Comparison of ENCODE assay signal across 10 cellular contexts in genomic region chr2:129876576-129876975, GRCh38.
DNase-seq lines count a peak whose midpoint lies in the region; ATAC-seq and TF ChIP-seq lines count a peak whose summit lies in the region.
"Had no signal": no experiment of that assay in that cellular context is flagged by ENCODE, and none has a peak within 500 bp of the region (broad histone marks: within the 10 kb centered on the region; RNA-seq: fewer than 3 reads in every experiment).

No MANE protein-coding gene starts in this region.

- H3K36me3 Mint-ChIP-seq in dendritic cell treated with granulocyte-macrophage colony-stimulating factor and Interleukin-4, amounts not matched to agents 40 ng/mL and 50 ng/mL, for 4 days (ENCODE audit: low read depth): peaks cover 5% of the 10 kb centered on the region
- no peaks in the 10 kb centered on the region for H3K36me3 Mint-ChIP-seq in nephron (ENCODE audit: low read depth)

- peaks cover 1% of the 10 kb centered on the region for H3K27me3 Mint-ChIP-seq in dendritic cell treated with granulocyte-macrophage colony-stimulating factor and Interleukin-4, amounts not matched to agents 40 ng/mL and 50 ng/mL, for 4 days
- peaks cover 4% of the 10 kb centered on the region for H3K27me3 Mint-ChIP-seq in nephron (ENCODE audit: low read depth)

- intact Hi-C loops in dendritic cell treated with granulocyte-macrophage colony-stimulating factor and Interleukin-4, amounts not matched to agents 40 ng/mL and 50 ng/mL, for 4 days (cut with micrococcal nuclease): no loop called here

- H3K9me3 ChIP-seq in BE2C (no peaks in the 10 kb centered on the region), HUES64 (ENCODE audit: insufficient read depth, low read depth, low read length) (no peaks in the 10 kb centered on the region)

- H3K4me3 ChIP-seq in BE2C (ENCODE audit: low read depth, low read length): peak overlapping the region; percentile 76
- peak overlapping the region; percentile 80 for H3K4me3 ChIP-seq in HUES64 (ENCODE audit: low read length)

- no peaks in the 10 kb centered on the region for H3K4me1 ChIP-seq in BE2C
- peaks cover 8% of the 10 kb centered on the region; the same call in 1 of the 2 replicates for H3K4me1 ChIP-seq in HUES64 (ENCODE audit: insufficient read depth, low read length)

- H3K4me1 Mint-ChIP-seq in dendritic cell treated with granulocyte-macrophage colony-stimulating factor and Interleukin-4, amounts not matched to agents 40 ng/mL and 50 ng/mL, for 4 days (ENCODE audit: low read depth): peaks cover 7% of the 10 kb centered on the region
- H3K4me1 Mint-ChIP-seq in nephron: peaks cover 7% of the 10 kb centered on the region

- no peak for TF ChIP-seq POLR2A in GM18505 (IDR thresholded peaks at IDR 0.05; ENCODE audit: borderline replicate concordance, extremely low read depth, insufficient read depth, insufficient read length)

- H3K27me3 ChIP-seq in BE2C (no peaks in the 10 kb centered on the region), HUES64 (ENCODE audit: insufficient read depth, low read length) (no peaks in the 10 kb centered on the region)

- H3K36me3 ChIP-seq in BE2C (no peaks in the 10 kb centered on the region), HUES64 (ENCODE audit: insufficient read depth, low read length) (no peaks in the 10 kb centered on the region)

- peak overlapping the region; percentile 78 for H3K27ac Mint-ChIP-seq in dendritic cell treated with granulocyte-macrophage colony-stimulating factor and Interleukin-4, amounts not matched to agents 40 ng/mL and 50 ng/mL, for 4 days
- H3K27ac Mint-ChIP-seq in nephron: peak overlapping the region; percentile 91 to 98 (median 96)

- H3K4me3 Mint-ChIP-seq in dendritic cell treated with granulocyte-macrophage colony-stimulating factor and Interleukin-4, amounts not matched to agents 40 ng/mL and 50 ng/mL, for 4 days: no peak overlapping the region
- peak overlapping the region; percentile 97 to 99 (median 98) for H3K4me3 Mint-ChIP-seq in nephron

- no peak for ATAC-seq in HG03196 (IDR thresholded peaks at IDR 0.05; ENCODE audit: unreplicated experiment)
- no peak for ATAC-seq in GM18868 (IDR thresholded peaks at IDR 0.05; ENCODE audit: unreplicated experiment)
- no peak for ATAC-seq in GM18505 (IDR thresholded peaks at IDR 0.05; ENCODE audit: unreplicated experiment)

- DNase-seq in BE2C (no peak), iPS-NIHi7 (ENCODE audit: extremely low spot score) (no peak)
- DNase-seq: aorta, NCI-H2029 had no signal

- H3K9ac ChIP-seq in HUES64 (ENCODE audit: low read depth, low read length): 0 out of 2 replicates have a peak overlapping the region, but pooled peaks have one; percentile 69

- no peak overlapping the region for H3K27ac ChIP-seq in HUES64 (ENCODE audit: low read depth, low read length)

- no peaks in the 10 kb centered on the region for H3K9me3 Mint-ChIP-seq in dendritic cell treated with granulocyte-macrophage colony-stimulating factor and Interleukin-4, amounts not matched to agents 40 ng/mL and 50 ng/mL, for 4 days
- no peaks in the 10 kb centered on the region for H3K9me3 Mint-ChIP-seq in nephron

- no peak for TF ChIP-seq CTCF in BE2C (IDR thresholded peaks at IDR 0.05; ENCODE audit: low read depth, low read length)
- no peak for TF ChIP-seq CTCF in nephron (IDR thresholded peaks at IDR 0.05; ENCODE audit: unreplicated experiment in 3 of 3)

- WGBS in HUES64: 83% methylated on average over 6 of the region's 6 CpGs
